8 cellular contexts compared by ENCODE assay signal in genomic region chr2:108184421-108184820, GRCh38. TPM values are rescaled to one million over a fixed set of nuclear protein-coding genes. Genes with fewer than 3 reads are reported as not detected.
DNase-seq lines count a peak whose midpoint lies in the region; ATAC-seq and TF ChIP-seq lines count a peak whose summit lies in the region.

No MANE protein-coding gene starts in this region.

- H3K36me3 ChIP-seq in heart right ventricle (no peaks in the 10 kb centered on the region), heart left ventricle (no peaks in the 10 kb centered on the region), upper lobe of right lung (no peaks in the 10 kb centered on the region)

- intact Hi-C loops in heart right ventricle (cut with DNase I) = loop anchor here in 1 of 10 donors (10.0 kb wide), 1 partner anchor 250 kb away; no protein-coding TSS in a partner anchor
- intact Hi-C loops in heart left ventricle (cut with DNase I) = loop anchor here in 3 of 10 donors (5.0 to 10.0 kb wide), 3 partner anchors 250 to 1547 kb away; no protein-coding TSS in a partner anchor
- intact Hi-C loops in upper lobe of right lung (cut with DNase I) = no loop called here
- intact Hi-C loops in activated T-helper 1 cell treated with anti-CD3 and anti-CD28 coated beads, Interleukin-12 subunit alpha, Interleukin-12 subunit beta, Interleukin-2, Interleukin-4 antibody, amounts not matched to agents 30 ng/mL and 10 ng/mL and 1 ng/mL, durations not matched to agents 14 hours and 24 hours and 36 hours (cut with micrococcal nuclease) = no loop called here

- no peaks in the 10 kb centered on the region for H3K4me1 ChIP-seq in heart right ventricle
- H3K4me1 ChIP-seq in heart left ventricle = no peaks in the 10 kb centered on the region
- no peaks in the 10 kb centered on the region for H3K4me1 ChIP-seq in upper lobe of right lung

- no peak overlapping the region for H3K27ac ChIP-seq in heart right ventricle
- no peak overlapping the region for H3K27ac ChIP-seq in heart left ventricle
- no peak overlapping the region for H3K27ac ChIP-seq in upper lobe of right lung

- TF ChIP-seq CTCF in heart right ventricle (IDR thresholded peaks at IDR 0.05) (peak in 7 of 9 donors; percentile 12 to 41 (median 31)), heart left ventricle (IDR thresholded peaks at IDR 0.05) (peak in 5 of 12 donors; percentile 8 to 35 (median 25)), upper lobe of right lung (IDR thresholded peaks at IDR 0.05) (peak; percentile 32)

- H3K27me3 ChIP-seq in heart right ventricle (no peaks in the 10 kb centered on the region), heart left ventricle (no peaks in the 10 kb centered on the region), upper lobe of right lung (no peaks in the 10 kb centered on the region)

- DNase-seq in heart right ventricle = no peak
- no peak for DNase-seq in heart left ventricle
- peak; percentile 8 for DNase-seq in MV-4-11 (lab: John Stamatoyannopoulos, UW)
- peak; percentile 30 for DNase-seq in dermis blood vessel endothelial cell
- DNase-seq in upper lobe of right lung = no peak
- no peak for DNase-seq in T-helper 1 cell
- no peak for DNase-seq in activated T-helper 1 cell treated with anti-CD3 and anti-CD28 coated beads, Interleukin-12 subunit alpha, Interleukin-12 subunit beta, Interleukin-2, Interleukin-4 antibody, amounts not matched to agents 30 ng/mL and 10 ng/mL and 1 ng/mL, durations not matched to agents 14 hours and 24 hours and 36 hours (ENCODE audit: low spot score)
- DNase-seq in SIG-M5 (lab: John Stamatoyannopoulos, UW) = no peak

- H3K27ac Mint-ChIP-seq in activated T-helper 1 cell treated with anti-CD3 and anti-CD28 coated beads, Interleukin-12 subunit alpha, Interleukin-12 subunit beta, Interleukin-2, Interleukin-4 antibody, amounts not matched to agents 30 ng/mL and 10 ng/mL and 1 ng/mL, durations not matched to agents 14 hours and 24 hours and 36 hours = no peak overlapping the region

- no peaks in the 10 kb centered on the region for H3K4me1 Mint-ChIP-seq in activated T-helper 1 cell treated with anti-CD3 and anti-CD28 coated beads, Interleukin-12 subunit alpha, Interleukin-12 subunit beta, Interleukin-2, Interleukin-4 antibody, amounts not matched to agents 30 ng/mL and 10 ng/mL and 1 ng/mL, durations not matched to agents 14 hours and 24 hours and 36 hours (ENCODE audit: low read depth)

- H3K4me3 ChIP-seq in heart right ventricle = no peak overlapping the region
- no peak overlapping the region for H3K4me3 ChIP-seq in heart left ventricle
- H3K4me3 ChIP-seq in upper lobe of right lung = no peak overlapping the region

- H3K36me3 Mint-ChIP-seq in activated T-helper 1 cell treated with anti-CD3 and anti-CD28 coated beads, Interleukin-12 subunit alpha, Interleukin-12 subunit beta, Interleukin-2, Interleukin-4 antibody, amounts not matched to agents 30 ng/mL and 10 ng/mL and 1 ng/mL, durations not matched to agents 14 hours and 24 hours and 36 hours (ENCODE audit: low read depth) = no peaks in the 10 kb centered on the region

- H3K4me3 Mint-ChIP-seq in activated T-helper 1 cell treated with anti-CD3 and anti-CD28 coated beads, Interleukin-12 subunit alpha, Interleukin-12 subunit beta, Interleukin-2, Interleukin-4 antibody, amounts not matched to agents 30 ng/mL and 10 ng/mL and 1 ng/mL, durations not matched to agents 14 hours and 24 hours and 36 hours = no peak overlapping the region

- WGBS in heart right ventricle, 2 donors = 36% methylated on average over 2 of the region's 2 CpGs
- 28 to 37% (median 32%) methylated on average over 2 of the region's 2 CpGs for WGBS in heart left ventricle, 4 donors

- no peaks in the 10 kb centered on the region for H3K9me3 Mint-ChIP-seq in activated T-helper 1 cell treated with anti-CD3 and anti-CD28 coated beads, Interleukin-12 subunit alpha, Interleukin-12 subunit beta, Interleukin-2, Interleukin-4 antibody, amounts not matched to agents 30 ng/mL and 10 ng/mL and 1 ng/mL, durations not matched to agents 14 hours and 24 hours and 36 hours

- ATAC-seq in heart right ventricle = no peak
- ATAC-seq in heart left ventricle = no peak
- ATAC-seq in upper lobe of right lung = peak; percentile 56

- TF ChIP-seq POLR2A in heart left ventricle (IDR thresholded peaks at IDR 0.05) = no peak

- H3K9me3 ChIP-seq in heart right ventricle (no peaks in the 10 kb centered on the region), heart left ventricle (no peaks in the 10 kb centered on the region), upper lobe of right lung (no peaks in the 10 kb centered on the region)

- no peaks in the 10 kb centered on the region for H3K27me3 Mint-ChIP-seq in activated T-helper 1 cell treated with anti-CD3 and anti-CD28 coated beads, Interleukin-12 subunit alpha, Interleukin-12 subunit beta, Interleukin-2, Interleukin-4 antibody, amounts not matched to agents 30 ng/mL and 10 ng/mL and 1 ng/mL, durations not matched to agents 14 hours and 24 hours and 36 hours (ENCODE audit: insufficient read depth)

RNA-seq across cellular contexts. Expression of gene SULT1C3, which starts 55.3 kb away (rescaled TPM):
- total RNA-seq in heart right ventricle (not detected), heart left ventricle (not detected), dermis blood vessel endothelial cell (not detected in 2 replicates), upper lobe of right lung (not detected)
- polyA plus RNA-seq in heart right ventricle (not detected), heart left ventricle (not detected)
- not detected in 2 replicates for total RNA-seq in activated T-helper 1 cell treated with anti-CD3 and anti-CD28 coated beads, Interleukin-12 subunit alpha, Interleukin-12 subunit beta, Interleukin-2, Interleukin-4 antibody, amounts not matched to agents 30 ng/mL and 10 ng/mL and 1 ng/mL, durations not matched to agents 14 hours and 24 hours and 36 hours

Comparison
In these comparisons a context has a peak if more than half of its experiments do, and no peak if none do; other contexts are left out.
1. DNase-seq: peak in MV-4-11 (single experiment) and dermis blood vessel endothelial cell (single experiment); none in heart right ventricle (0 of 2), heart left ventricle (0 of 5), upper lobe of right lung (single experiment), T-helper 1 cell (0 of 5), activated T-helper 1 cell treated with anti-CD3 and anti-CD28 coated beads, Interleukin-12 subunit alpha, Interleukin-12 subunit beta, Interleukin-2, Interleukin-4 antibody, amounts not matched to agents 30 ng/mL and 10 ng/mL and 1 ng/mL, durations not matched to agents 14 hours and 24 hours and 36 hours (single experiment) and SIG-M5 (single experiment).